In genomic region chr4:6142511-6142910, GRCh38 we compare ENCODE assay signal across 27 cellular contexts. TPM values are rescaled to one million over a fixed set of nuclear protein-coding genes. Genes with fewer than 3 reads are reported as not detected.
"Had no signal": no experiment of that assay in that cellular context is flagged by ENCODE, and none has a peak within 500 bp of the region (broad histone marks: within the 10 kb centered on the region; RNA-seq: fewer than 3 reads in every experiment).

No MANE protein-coding gene starts in this region.

- H3K4me1 ChIP-seq: adrenal gland, ascending aorta, breast epithelium, esophagus muscularis mucosa, foreskin keratinocyte, gastrocnemius medialis had no signal

- H3K36me3 ChIP-seq: adrenal gland, ascending aorta, breast epithelium, cardiac muscle cell, esophagus muscularis mucosa, gastrocnemius medialis had no signal

- H3K9me3 ChIP-seq: ascending aorta, gastrocnemius medialis had no signal

- H3K4me3 ChIP-seq: adrenal gland, ascending aorta, breast epithelium, cardiac muscle cell, coronary artery, esophagus muscularis mucosa, gastrocnemius medialis had no signal

- H3K27me3 ChIP-seq: adrenal gland, ascending aorta, breast epithelium, cardiac muscle cell, esophagus muscularis mucosa, foreskin keratinocyte, gastrocnemius medialis had no signal

- H3K27ac ChIP-seq: adrenal gland, ascending aorta, breast epithelium, cardiac muscle cell, coronary artery, esophagus muscularis mucosa, foreskin keratinocyte, gastrocnemius medialis, VCaP had no signal

- DNase-seq: activated CD4-positive, alpha-beta memory T cell treated with anti-CD3 and anti-CD28 coated beads for 36 hours; activated CD4-positive, alpha-beta T cell treated with anti-CD3 and anti-CD28 coated beads for 1 hour; activated CD4-positive, alpha-beta T cell treated with anti-CD3 and anti-CD28 coated beads for 4 hours; activated CD8-positive, alpha-beta memory T cell treated with anti-CD3 and anti-CD28 coated beads, Interleukin-2, amount 10 ng/mL, durations not matched to agents 7 days and 5 days; activated CD8-positive, alpha-beta memory T cell treated with anti-CD3 and anti-CD28 coated beads, Interleukin-2, amount 50 U/mL, for 4 hours; activated CD8-positive, alpha-beta T cell treated with anti-CD3 and anti-CD28 coated beads, Interleukin-2, amount 10 ng/mL, durations not matched to agents 7 days and 5 days; activated effector memory CD4-positive, alpha-beta T cell treated with anti-CD3 and anti-CD28 coated beads, Interleukin-2, amount 50 U/mL, for 16 hours; activated naive CD4-positive, alpha-beta T cell treated with anti-CD3 and anti-CD28 coated beads for 36 hours; activated naive CD8-positive, alpha-beta T cell treated with anti-CD3 and anti-CD28 coated beads for 36 hours; activated naive CD8-positive, alpha-beta T cell treated with anti-CD3 and anti-CD28 coated beads, Interleukin-2, amount 50 U/mL, for 24 hours; activated T-cell treated with anti-CD3 and anti-CD28 coated beads, Interleukin-2, amount 50 U/mL, for 1 hour; activated T-cell treated with anti-CD3 and anti-CD28 coated beads, Interleukin-2, amount 50 U/mL, for 48 hours; adrenal gland; effector CD4-positive, alpha-beta T cell; effector memory CD8-positive, alpha-beta T cell; erythroblast; foreskin keratinocyte; gastrocnemius medialis; glutamatergic neuron; T-helper 2 cell had no signal

- ATAC-seq: activated CD8-positive, alpha-beta memory T cell treated with anti-CD3 and anti-CD28 coated beads, Interleukin-2, amount 10 ng/mL, durations not matched to agents 7 days and 5 days; activated CD8-positive, alpha-beta T cell treated with anti-CD3 and anti-CD28 coated beads, Interleukin-2, amount 10 ng/mL, durations not matched to agents 7 days and 5 days; activated naive CD8-positive, alpha-beta T cell treated with anti-CD3 and anti-CD28 coated beads, Interleukin-2, amount 50 U/mL, for 24 hours; effector memory CD8-positive, alpha-beta T cell; foreskin keratinocyte; gastrocnemius medialis; WTC11 had no signal

RNA-seq across cellular contexts. Expression of gene JAKMIP1, which starts 57.8 kb away (rescaled TPM):
- total RNA-seq: ascending aorta, foreskin keratinocyte had no signal
- polyA plus RNA-seq: foreskin keratinocyte had no signal
